ENCODE assay signal across 9 cellular contexts in the genomic region with DNA sequence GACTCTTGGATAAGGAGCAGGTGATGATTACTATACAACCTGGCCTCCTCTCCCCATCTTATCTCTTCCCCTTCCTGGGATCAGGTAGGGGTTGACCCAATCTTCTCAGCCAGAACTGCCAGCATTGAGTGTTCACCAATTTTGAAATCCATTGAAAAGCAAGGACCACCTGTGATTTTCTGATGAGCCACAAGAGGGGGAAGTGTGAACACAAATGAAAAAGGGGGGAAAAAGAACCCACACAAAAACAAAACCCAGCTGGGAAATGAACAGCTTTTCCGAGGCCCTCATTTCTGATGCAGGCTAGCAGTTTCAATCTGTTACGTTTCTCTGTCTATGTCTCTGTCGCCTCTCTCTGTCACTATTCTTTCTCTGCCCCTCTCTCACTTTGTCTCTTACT.
DNase-seq lines count a peak whose midpoint lies in the region; ATAC-seq and TF ChIP-seq lines count a peak whose summit lies in the region.
"Had no signal": no experiment of that assay in that cellular context is flagged by ENCODE, and none has a peak within 500 bp of the region (broad histone marks: within the 10 kb centered on the region; RNA-seq: fewer than 3 reads in every experiment).

No MANE protein-coding gene starts in this region.

- peak; percentile 50 for TF ChIP-seq CTCF in retinal pigment epithelial cell (conservative IDR thresholded peaks at IDR 0.05; ENCODE audit: low read depth, low read length)

- ATAC-seq in GM21390 (IDR thresholded peaks at IDR 0.05; ENCODE audit: unreplicated experiment) (no peak), HG03097 (IDR thresholded peaks at IDR 0.05; ENCODE audit: low FRiP score, unreplicated experiment) (no peak)

- peak; percentile 1 for DNase-seq in NCI-H510A treated with DMSO at 0.1 percent for 48 hours (lab: John Stamatoyannopoulos, UW)
- no peak for DNase-seq in NCI-H510A (lab: John Stamatoyannopoulos, UW)
- DNase-seq in NCI-H2107 treated with DMSO at 0.1 percent for 48 hours (lab: John Stamatoyannopoulos, UW; ENCODE audit: unreplicated experiment), result peak; percentile 63
- DNase-seq in cerebellar cortex (ENCODE audit: low spot score), result peak; percentile 3
- DNase-seq in retinal pigment epithelial cell (ENCODE audit: low read depth), result no peak
- DNase-seq in cortex of kidney (lab: John Stamatoyannopoulos, UW), result no peak
- DNase-seq: activated CD4-positive, CD25-positive, alpha-beta regulatory T cell treated with anti-CD3 and anti-CD28 coated beads, Interleukin-2, amount 50 U/mL, for 72 hours had no signal

- no peak overlapping the region for H3K4me3 ChIP-seq in retinal pigment epithelial cell (ENCODE audit: low read length)

Comparison
In these comparisons a context has a peak if more than half of its experiments do, and no peak if none do; other contexts are left out.
1. DNase-seq: peak in NCI-H510A treated with DMSO at 0.1 percent for 48 hours (single experiment), NCI-H2107 treated with DMSO at 0.1 percent for 48 hours (single experiment) and cerebellar cortex (single experiment); none in NCI-H510A (single experiment), retinal pigment epithelial cell (single experiment) and cortex of kidney (single experiment).